7 cellular contexts compared by ENCODE assay signal in genomic region chr1:202637321-202638018, GRCh38.
DNase-seq lines count a peak whose midpoint lies in the region; ATAC-seq and TF ChIP-seq lines count a peak whose summit lies in the region.
"Not testable (repeated sequence)": the region's sequence is repeated elsewhere in the genome, so short reads cannot be mapped to it uniquely, and the experiment has no call there.

No MANE protein-coding gene starts in this region.

- not testable (repeated sequence) for H3K79me1 ChIP-seq in IMR-90 (ENCODE audit: low read depth in 1 of 2, low read length in 2 of 2)

- not testable (repeated sequence) for H3K56ac ChIP-seq in IMR-90 (ENCODE audit: extremely low read depth, insufficient read depth, low read length)

- H2AK9ac ChIP-seq in IMR-90 (replicated peaks; ENCODE audit: low read depth, low read length, poor library complexity) = not testable (repeated sequence)

- H3K27ac Mint-ChIP-seq in brain (peak overlapping the region; percentile 59 to 96 (median 85)), glutamatergic neuron (ENCODE audit: unreplicated experiment) (peak overlapping the region; percentile 85), neural crest cell (ENCODE audit: unreplicated experiment) (peak overlapping the region; percentile 77)

- not testable (repeated sequence) for TF ChIP-seq RAD21 in IMR-90 (IDR thresholded peaks at IDR 0.05; ENCODE audit: low read length)

- H2BK15ac ChIP-seq in IMR-90 (ENCODE audit: low read depth, low read length) = not testable (repeated sequence)

- 74% methylated on average over 8 of the region's 16 CpGs; no CpG with 5 or more reads in 1 of the 2 experiments for WGBS in IMR-90 (ENCODE audit: extremely low coverage in 2 of 2, insufficient read length in 1 of 2), 2 experiments

- not testable (repeated sequence) for H3K4me3 ChIP-seq in IMR-90 (ENCODE audit: insufficient read depth, low read depth, low read length); NT2/D1 (ENCODE audit: insufficient read length, low read depth); iPS-20b (ENCODE audit: low read length)

- peak overlapping the region in 1 of 5 experiments; percentile 54 for H3K4me3 Mint-ChIP-seq in brain
- peak overlapping the region; percentile 73 for H3K4me3 Mint-ChIP-seq in glutamatergic neuron (ENCODE audit: unreplicated experiment)
- not testable (repeated sequence) for H3K4me3 Mint-ChIP-seq in neural crest cell

- not testable (repeated sequence) for BruUV-seq in IMR-90 (replicated peaks; lab: Mats Ljungman, UMichigan)

- H2AK5ac ChIP-seq in IMR-90 (ENCODE audit: low read depth, low read length) = peak overlapping the region; percentile 15; the same call in 1 of the 2 replicates

- dilution Hi-C loops in IMR-90 (cut with HindIII; ENCODE audit: low sequenced_read_pairs, unreplicated experiment) = not testable (repeated sequence)

- H3K14ac ChIP-seq in IMR-90 (replicated peaks; ENCODE audit: low read depth, low read length) = not testable (repeated sequence)

- H3K4ac ChIP-seq in IMR-90 (ENCODE audit: low read depth, low read length) = not testable (repeated sequence)

- TF ChIP-seq CTCF in IMR-90 (conservative IDR thresholded peaks at IDR 0.05; ENCODE audit: low read depth, low read length); brain (conservative IDR thresholded peaks at IDR 0.05); glutamatergic neuron (IDR thresholded peaks at IDR 0.05; ENCODE audit: partially characterized antibody, unreplicated experiment); neural crest cell (conservative IDR thresholded peaks at IDR 0.05): not testable (repeated sequence)

- not testable (repeated sequence) for H3K18ac ChIP-seq in IMR-90 (ENCODE audit: low read depth, low read length)

- ATAC-seq in IMR-90 (ENCODE audit: low read depth) = not testable (repeated sequence)

- H2AFZ ChIP-seq in IMR-90 (replicated peaks; ENCODE audit: low read length, poor library complexity) = not testable (repeated sequence)

- not testable (repeated sequence) for H3K9me1 ChIP-seq in IMR-90 (ENCODE audit: insufficient read depth, low read length)

- H3K23ac ChIP-seq in IMR-90 (ENCODE audit: low read depth, low read length) = not testable (repeated sequence)

- peaks cover 15% of the 10 kb centered on the region for H3K27me3 Mint-ChIP-seq in brain
- not testable (repeated sequence) for H3K27me3 Mint-ChIP-seq in glutamatergic neuron (ENCODE audit: unreplicated experiment)
- H3K27me3 Mint-ChIP-seq in neural crest cell (ENCODE audit: low read depth) = peaks cover 33% of the 10 kb centered on the region

- not testable (repeated sequence) for H3K36me3 Mint-ChIP-seq in brain; glutamatergic neuron (ENCODE audit: unreplicated experiment); neural crest cell (ENCODE audit: low read depth)

- H2BK20ac ChIP-seq in IMR-90 (ENCODE audit: low read depth, low read length) = not testable (repeated sequence)

- H4K5ac ChIP-seq in IMR-90 (ENCODE audit: low read depth, low read length) = not testable (repeated sequence)

- H2BK5ac ChIP-seq in IMR-90 (ENCODE audit: low read depth, low read length, poor library complexity, severe bottlenecking) = not testable (repeated sequence)

- intact Hi-C loops in IMR-90 (cut with micrococcal nuclease) = not testable (repeated sequence)

- DNase-seq in DMS 273 treated with DMSO at 0.1 percent for 48 hours (lab: John Stamatoyannopoulos, UW) (peak; percentile 33), glutamatergic neuron (peak; percentile 45)
- not testable (repeated sequence) for DNase-seq in IMR-90; NT2/D1 (ENCODE audit: low read depth, low spot score); neural crest cell (ENCODE audit: low read depth, low spot score)

- not testable (repeated sequence) for H4K91ac ChIP-seq in IMR-90 (ENCODE audit: insufficient read depth, low read depth, low read length)

- CTCF ChIA-PET in IMR-90 (lab: Yijun Ruan, JAX) = interaction anchor here (0.6 kb wide), 1 partner anchor 506 kb away, joined by 3 read pairs; no protein-coding TSS in a partner anchor

- H4K8ac ChIP-seq in IMR-90 (ENCODE audit: low read depth in 2 of 2, low read length in 2 of 2) = not testable (repeated sequence)

- not testable (repeated sequence) for H4K20me1 ChIP-seq in IMR-90 (ENCODE audit: insufficient read depth, low read length)

- H3K4me1 Mint-ChIP-seq in brain = peaks cover 49% of the 10 kb centered on the region
- peaks cover 34% of the 10 kb centered on the region for H3K4me1 Mint-ChIP-seq in glutamatergic neuron (ENCODE audit: low read depth, unreplicated experiment)
- peaks cover 40% of the 10 kb centered on the region for H3K4me1 Mint-ChIP-seq in neural crest cell

- not testable (repeated sequence) for H3K9me3 ChIP-seq in IMR-90 (ENCODE audit: control insufficient read depth, insufficient read depth, low read length); NT2/D1 (ENCODE audit: insufficient read depth, low read length); iPS-20b (ENCODE audit: insufficient read depth, low read depth, low read length)

- peak overlapping the region; percentile 23; the same call in 1 of the 2 replicates for H2BK120ac ChIP-seq in IMR-90 (ENCODE audit: low read depth, low read length)

- H3K27ac ChIP-seq in IMR-90 (ENCODE audit: insufficient read depth, low read length); iPS-20b (ENCODE audit: low read length): not testable (repeated sequence)

- in situ Hi-C loops in IMR-90 (cut with MboI; ENCODE audit: low sequenced_read_pairs) = not testable (repeated sequence)

- not testable (repeated sequence) for H3K4me1 ChIP-seq in IMR-90 (ENCODE audit: control insufficient read depth, insufficient read depth, low read length)
- H3K4me1 ChIP-seq in NT2/D1 (ENCODE audit: insufficient read depth, insufficient read length) (peaks cover 19% of the 10 kb centered on the region), iPS-20b (ENCODE audit: insufficient read depth, low read length) (peaks cover 21% of the 10 kb centered on the region; the same call in 1 of the 2 replicates)

- not testable (repeated sequence) for H3K9me3 Mint-ChIP-seq in brain, neural crest cell
- H3K9me3 Mint-ChIP-seq in glutamatergic neuron (ENCODE audit: unreplicated experiment) = peaks cover 18% of the 10 kb centered on the region

- TF ChIP-seq POLR2A in IMR-90 (IDR thresholded peaks at IDR 0.05; ENCODE audit: low read depth, low read length) = not testable (repeated sequence)

- not testable (repeated sequence) for H3K36me3 ChIP-seq in IMR-90 (ENCODE audit: control insufficient read depth, insufficient read depth, low read length); NT2/D1 (ENCODE audit: insufficient read depth, insufficient read length, low read length); iPS-20b (ENCODE audit: insufficient read depth, low read depth, low read length)

- H3K27me3 ChIP-seq in IMR-90 (ENCODE audit: control insufficient read depth, insufficient read depth, low read length) (peaks cover 20% of the 10 kb centered on the region), NT2/D1 (ENCODE audit: insufficient read depth, insufficient read length) (peaks cover 17% of the 10 kb centered on the region), iPS-20b (ENCODE audit: insufficient read depth, low read length) (peaks cover 21% of the 10 kb centered on the region)

- H3K9ac ChIP-seq in IMR-90 (ENCODE audit: low read depth, low read length) = not testable (repeated sequence)
- peak overlapping the region; percentile 46 for H3K9ac ChIP-seq in NT2/D1 (ENCODE audit: insufficient read length, low read depth)
- 0 out of 2 replicates have a peak overlapping the region, but pooled peaks have one; percentile 28 for H3K9ac ChIP-seq in iPS-20b (ENCODE audit: low read depth, low read length)

- POLR2A ChIA-PET in IMR-90 (lab: Charles Lee; ENCODE audit: unreplicated experiment) = not testable (repeated sequence)

- not testable (repeated sequence) for H3K4me2 ChIP-seq in IMR-90 (ENCODE audit: low read depth, low read length)
